Comparison of ENCODE assay signal across 8 cellular contexts in genomic region chr12:6372403-6373003, GRCh38. TPM values are rescaled to one million over a fixed set of nuclear protein-coding genes. Genes with fewer than 3 reads are reported as not detected.
DNase-seq lines count a peak whose midpoint lies in the region; ATAC-seq and TF ChIP-seq lines count a peak whose summit lies in the region.

No MANE protein-coding gene starts in this region.

- ATAC-seq in RWPE2 (ENCODE audit: low read depth), result peak; percentile 26
- no peak for ATAC-seq in GM18520 (IDR thresholded peaks at IDR 0.05; ENCODE audit: unreplicated experiment)
- ATAC-seq in HG02973 (IDR thresholded peaks at IDR 0.05; ENCODE audit: unreplicated experiment), result no peak
- no peak for ATAC-seq in GM21717 (IDR thresholded peaks at IDR 0.05; ENCODE audit: unreplicated experiment)

- intact Hi-C loops in esophagus squamous epithelium (cut with DNase I), result no loop called here

- WGBS in esophagus squamous epithelium, 2 donors, result 11 to 18% methylated on average over 7 to 8 of the region's 8 CpGs

- H3K36me3 ChIP-seq in RWPE2 (ENCODE audit: low read depth), result peaks cover 59% of the 10 kb centered on the region
- H3K36me3 ChIP-seq in esophagus squamous epithelium, result no peaks in the 10 kb centered on the region

- TF ChIP-seq POLR2A in esophagus squamous epithelium (IDR thresholded peaks at IDR 0.05), result peak in 2 of 4 donors; percentile 27 to 31

- H3K9me3 ChIP-seq in RWPE2 (ENCODE audit: severe bottlenecking) (no peaks in the 10 kb centered on the region), esophagus squamous epithelium (no peaks in the 10 kb centered on the region)

- DNase-seq in COR-L47 (lab: John Stamatoyannopoulos, UW), result peak; percentile 17
- DNase-seq in HuH-7 (ENCODE audit: low spot score), result peak; percentile 76
- DNase-seq in RWPE2 (ENCODE audit: low spot score), result peak; percentile 89
- no peak for DNase-seq in esophagus squamous epithelium (lab: John Stamatoyannopoulos, UW)
- peak; percentile 67 for DNase-seq in retinal pigment epithelial cell (ENCODE audit: low read depth)

- no peaks in the 10 kb centered on the region for H3K27me3 ChIP-seq in RWPE2 (ENCODE audit: insufficient read depth, poor library complexity, severe bottlenecking)
- H3K27me3 ChIP-seq in esophagus squamous epithelium, result no peaks in the 10 kb centered on the region

- H3K4me3 ChIP-seq in RWPE2 (ENCODE audit: severe bottlenecking) (peak overlapping the region; percentile 61), esophagus squamous epithelium (peak overlapping the region; percentile 36 to 64 (median 45)), retinal pigment epithelial cell (ENCODE audit: low read length) (no peak overlapping the region)

- TF ChIP-seq CTCF in RWPE2 (IDR thresholded peaks at IDR 0.05; ENCODE audit: poor library complexity, severe bottlenecking), result no peak
- no peak for TF ChIP-seq CTCF in esophagus squamous epithelium (IDR thresholded peaks at IDR 0.05)
- no peak for TF ChIP-seq CTCF in retinal pigment epithelial cell (conservative IDR thresholded peaks at IDR 0.05; ENCODE audit: low read depth, low read length)

- H3K4me1 ChIP-seq in RWPE2 (ENCODE audit: insufficient read depth, poor library complexity, severe bottlenecking) (peaks cover 52% of the 10 kb centered on the region), esophagus squamous epithelium (peaks cover 46 to 100% (median 46%) of the 10 kb centered on the region in 3 donors)

- H3K27ac ChIP-seq in RWPE2 (ENCODE audit: poor library complexity, severe bottlenecking) (peak overlapping the region; percentile 100), esophagus squamous epithelium (peak overlapping the region; percentile 91 to 95 (median 93))

RNA-seq across cellular contexts. Expression of gene SCNN1A, which starts 2.9 kb away (rescaled TPM):
- 100 to 1,000 TPM in 3 of 4 donors, 10 to 100 TPM in 1; 88.9 to 266 (median 111) TPM for total RNA-seq in esophagus squamous epithelium

RNA-seq across cellular contexts. Expression of gene LTBR, which starts 11.5 kb away (rescaled TPM):
- 100 to 1,000 TPM in 3 of 4 donors, 10 to 100 TPM in 1; 98.2 to 171 (median 136) TPM for total RNA-seq in esophagus squamous epithelium

RNA-seq across cellular contexts. Expression of gene TNFRSF1A, which starts 30.6 kb away (rescaled TPM):
- total RNA-seq in esophagus squamous epithelium, result 100 to 1,000 TPM; 121 to 190 (median 134) TPM
